In the genomic region with DNA sequence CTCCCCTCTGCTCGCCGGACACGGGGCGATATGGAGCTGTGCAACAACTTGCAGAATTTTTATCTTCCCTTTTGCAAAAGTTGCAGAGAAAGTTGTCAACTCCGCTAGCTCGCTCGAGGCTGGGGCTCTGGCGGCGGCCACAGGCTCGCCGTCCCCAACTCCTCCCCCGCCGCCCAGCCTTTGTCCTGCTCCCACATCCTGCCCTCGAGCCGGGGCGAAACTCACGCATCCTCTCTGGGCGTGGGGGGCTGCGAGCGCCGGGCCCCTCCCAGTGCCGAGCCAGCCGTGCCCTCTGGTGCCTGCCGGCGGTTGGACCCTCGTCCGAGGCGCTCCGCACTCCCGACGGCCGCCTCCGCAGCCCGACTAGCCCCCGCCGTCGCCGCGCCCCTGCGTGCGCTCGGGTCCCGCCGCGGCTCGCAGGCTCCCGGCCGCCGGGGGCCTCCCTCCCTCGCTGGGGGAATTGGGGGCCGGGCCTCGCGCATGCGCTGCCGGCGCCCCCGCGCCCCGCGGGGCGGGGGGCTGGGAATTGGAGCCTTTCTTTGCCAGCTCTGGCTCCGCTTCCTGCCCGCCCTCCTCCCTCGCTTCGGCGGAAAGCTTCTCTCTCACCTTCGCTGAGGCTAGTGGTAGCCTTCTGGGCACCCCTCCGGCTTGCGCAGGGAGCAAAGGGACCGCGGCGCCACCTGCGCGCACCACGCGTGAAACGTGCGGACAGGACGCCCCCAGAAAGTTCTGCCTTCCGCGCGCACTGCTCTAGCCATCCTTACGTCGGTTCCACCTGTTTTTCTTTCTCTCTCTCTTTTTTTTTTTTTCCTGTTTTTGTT, we compare ENCODE assay signal across 8 cellular contexts. TPM values are rescaled to one million over a fixed set of nuclear protein-coding genes. Genes with fewer than 3 reads are reported as not detected.
DNase-seq lines count a peak whose midpoint lies in the region; ATAC-seq and TF ChIP-seq lines count a peak whose summit lies in the region.

TSS of gene CCNJL (minus strand) at position 426 of the 821 bp plus-strand sequence. CDS start 641 bp downstream, outside the sequence.

- TF ChIP-seq CTCF in lower leg skin (IDR thresholded peaks at IDR 0.05), result no peak

- DNase-seq in Ammon's horn (ENCODE audit: low spot score) (peak; percentile 28), HuH-7 (ENCODE audit: low spot score) (peak; percentile 95), SHP77 (lab: John Stamatoyannopoulos, UW) (peak; percentile 77 to 79), ecto neural progenitor cell (ENCODE audit: low spot score) (peak; percentile 91), lower leg skin (ENCODE audit: low spot score in 2 of 2) (no peak), substantia nigra (lab: John Stamatoyannopoulos, UW) (peak in 33 of 49 donors; percentile 7 to 83 (median 29))

- 0 to 1% methylated on average over 52 to 56 of the region's 84 CpGs for WGBS in lower leg skin, 2 donors

- H3K4me3 ChIP-seq in lower leg skin (ENCODE audit: low read depth, poor library complexity, severe bottlenecking), result peak within 1 kb of the TSS; percentile 24

- no peak within 1 kb of the TSS for H3K27ac ChIP-seq in substantia nigra (ENCODE audit: low read depth, low read length, poor library complexity, severe bottlenecking)

- ATAC-seq in GM18907 (IDR thresholded peaks at IDR 0.05; ENCODE audit: unreplicated experiment), result peak; percentile 69
- no peak for ATAC-seq in HG03280 (IDR thresholded peaks at IDR 0.05; ENCODE audit: unreplicated experiment)

- intact Hi-C loops in lower leg skin (cut with DNase I; ENCODE audit: low total_unique reads), result no loop called here

- no peak for TF ChIP-seq POLR2A in lower leg skin (IDR thresholded peaks at IDR 0.05)

RNA-seq across cellular contexts. Expression of gene CCNJL, which starts in this region (rescaled TPM):
- under 1 TPM; 0.08 to 0.34 (median 0.22) TPM for total RNA-seq in lower leg skin

Comparison
In these comparisons a context has a peak if more than half of its experiments do, and no peak if none do; other contexts are left out.
1. DNase-seq: peak in Ammon's horn (single experiment), HuH-7 (single experiment), SHP77 (2 of 2), ecto neural progenitor cell (single experiment) and substantia nigra (33 of 49); none in lower leg skin (0 of 2).